ENCODE assay signal across 2 cellular contexts in genomic region chr16:21685034-21685455, GRCh38.
TF ChIP-seq lines count a peak whose summit lies in the region.

No MANE protein-coding gene starts in this region.

TF ChIP-seq in HCT116, 20 proteins besides CTCF, POLR2A, EP300 and RAD21:
- no peak for TF ChIP-seq ZBTB33 (IDR thresholded peaks at IDR 0.05; ENCODE audit: extremely low read depth, insufficient replicate concordance, low read length)
- TF ChIP-seq, protein P1, sequence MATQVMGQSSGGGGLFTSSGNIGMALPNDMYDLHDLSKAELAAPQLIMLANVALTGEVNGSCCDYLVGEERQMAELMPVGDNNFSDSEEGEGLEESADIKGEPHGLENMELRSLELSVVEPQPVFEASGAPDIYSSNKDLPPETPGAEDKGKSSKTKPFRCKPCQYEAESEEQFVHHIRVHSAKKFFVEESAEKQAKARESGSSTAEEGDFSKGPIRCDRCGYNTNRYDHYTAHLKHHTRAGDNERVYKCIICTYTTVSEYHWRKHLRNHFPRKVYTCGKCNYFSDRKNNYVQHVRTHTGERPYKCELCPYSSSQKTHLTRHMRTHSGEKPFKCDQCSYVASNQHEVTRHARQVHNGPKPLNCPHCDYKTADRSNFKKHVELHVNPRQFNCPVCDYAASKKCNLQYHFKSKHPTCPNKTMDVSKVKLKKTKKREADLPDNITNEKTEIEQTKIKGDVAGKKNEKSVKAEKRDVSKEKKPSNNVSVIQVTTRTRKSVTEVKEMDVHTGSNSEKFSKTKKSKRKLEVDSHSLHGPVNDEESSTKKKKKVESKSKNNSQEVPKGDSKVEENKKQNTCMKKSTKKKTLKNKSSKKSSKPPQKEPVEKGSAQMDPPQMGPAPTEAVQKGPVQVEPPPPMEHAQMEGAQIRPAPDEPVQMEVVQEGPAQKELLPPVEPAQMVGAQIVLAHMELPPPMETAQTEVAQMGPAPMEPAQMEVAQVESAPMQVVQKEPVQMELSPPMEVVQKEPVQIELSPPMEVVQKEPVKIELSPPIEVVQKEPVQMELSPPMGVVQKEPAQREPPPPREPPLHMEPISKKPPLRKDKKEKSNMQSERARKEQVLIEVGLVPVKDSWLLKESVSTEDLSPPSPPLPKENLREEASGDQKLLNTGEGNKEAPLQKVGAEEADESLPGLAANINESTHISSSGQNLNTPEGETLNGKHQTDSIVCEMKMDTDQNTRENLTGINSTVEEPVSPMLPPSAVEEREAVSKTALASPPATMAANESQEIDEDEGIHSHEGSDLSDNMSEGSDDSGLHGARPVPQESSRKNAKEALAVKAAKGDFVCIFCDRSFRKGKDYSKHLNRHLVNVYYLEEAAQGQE (IDR thresholded peaks at IDR 0.05; ENCODE audit: low read depth): peak; percentile 35; the same call in 1 of the 2 replicates

TF ChIP-seq in WTC11, 78 proteins besides CTCF, POLR2A, EP300 and RAD21 (continued from another document):
- TF ChIP-seq, protein P2, sequence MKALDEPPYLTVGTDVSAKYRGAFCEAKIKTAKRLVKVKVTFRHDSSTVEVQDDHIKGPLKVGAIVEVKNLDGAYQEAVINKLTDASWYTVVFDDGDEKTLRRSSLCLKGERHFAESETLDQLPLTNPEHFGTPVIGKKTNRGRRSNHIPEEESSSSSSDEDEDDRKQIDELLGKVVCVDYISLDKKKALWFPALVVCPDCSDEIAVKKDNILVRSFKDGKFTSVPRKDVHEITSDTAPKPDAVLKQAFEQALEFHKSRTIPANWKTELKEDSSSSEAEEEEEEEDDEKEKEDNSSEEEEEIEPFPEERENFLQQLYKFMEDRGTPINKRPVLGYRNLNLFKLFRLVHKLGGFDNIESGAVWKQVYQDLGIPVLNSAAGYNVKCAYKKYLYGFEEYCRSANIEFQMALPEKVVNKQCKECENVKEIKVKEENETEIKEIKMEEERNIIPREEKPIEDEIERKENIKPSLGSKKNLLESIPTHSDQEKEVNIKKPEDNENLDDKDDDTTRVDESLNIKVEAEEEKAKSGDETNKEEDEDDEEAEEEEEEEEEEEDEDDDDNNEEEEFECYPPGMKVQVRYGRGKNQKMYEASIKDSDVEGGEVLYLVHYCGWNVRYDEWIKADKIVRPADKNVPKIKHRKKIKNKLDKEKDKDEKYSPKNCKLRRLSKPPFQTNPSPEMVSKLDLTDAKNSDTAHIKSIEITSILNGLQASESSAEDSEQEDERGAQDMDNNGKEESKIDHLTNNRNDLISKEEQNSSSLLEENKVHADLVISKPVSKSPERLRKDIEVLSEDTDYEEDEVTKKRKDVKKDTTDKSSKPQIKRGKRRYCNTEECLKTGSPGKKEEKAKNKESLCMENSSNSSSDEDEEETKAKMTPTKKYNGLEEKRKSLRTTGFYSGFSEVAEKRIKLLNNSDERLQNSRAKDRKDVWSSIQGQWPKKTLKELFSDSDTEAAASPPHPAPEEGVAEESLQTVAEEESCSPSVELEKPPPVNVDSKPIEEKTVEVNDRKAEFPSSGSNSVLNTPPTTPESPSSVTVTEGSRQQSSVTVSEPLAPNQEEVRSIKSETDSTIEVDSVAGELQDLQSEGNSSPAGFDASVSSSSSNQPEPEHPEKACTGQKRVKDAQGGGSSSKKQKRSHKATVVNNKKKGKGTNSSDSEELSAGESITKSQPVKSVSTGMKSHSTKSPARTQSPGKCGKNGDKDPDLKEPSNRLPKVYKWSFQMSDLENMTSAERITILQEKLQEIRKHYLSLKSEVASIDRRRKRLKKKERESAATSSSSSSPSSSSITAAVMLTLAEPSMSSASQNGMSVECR (CRISPR knock-in tag; IDR thresholded peaks at IDR 0.05; ENCODE audit: borderline replicate concordance): peak; percentile 74; the same call in 1 of the 2 replicates
- no peak for TF ChIP-seq ZNF512 (CRISPR knock-in tag; IDR thresholded peaks at IDR 0.05; ENCODE audit: borderline replicate concordance)
- TF ChIP-seq ZNF219 (CRISPR knock-in tag; IDR thresholded peaks at IDR 0.05; ENCODE audit: borderline replicate concordance): 0 out of 2 replicates have a peak, but pooled peaks have one; percentile 34
- 0 out of 2 replicates have a peak, but pooled peaks have one; percentile 36 for TF ChIP-seq TEAD4 (CRISPR knock-in tag; IDR thresholded peaks at IDR 0.05)
- peak; percentile 35; the same call in 1 of the 2 replicates for TF ChIP-seq SMAD3 (CRISPR knock-in tag; IDR thresholded peaks at IDR 0.05; ENCODE audit: borderline replicate concordance)
- no peak for TF ChIP-seq CBFB (CRISPR knock-in tag; IDR thresholded peaks at IDR 0.05; ENCODE audit: low read depth)
- TF ChIP-seq, protein P3, sequence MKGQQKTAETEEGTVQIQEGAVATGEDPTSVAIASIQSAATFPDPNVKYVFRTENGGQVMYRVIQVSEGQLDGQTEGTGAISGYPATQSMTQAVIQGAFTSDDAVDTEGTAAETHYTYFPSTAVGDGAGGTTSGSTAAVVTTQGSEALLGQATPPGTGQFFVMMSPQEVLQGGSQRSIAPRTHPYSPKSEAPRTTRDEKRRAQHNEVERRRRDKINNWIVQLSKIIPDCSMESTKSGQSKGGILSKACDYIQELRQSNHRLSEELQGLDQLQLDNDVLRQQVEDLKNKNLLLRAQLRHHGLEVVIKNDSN (CRISPR knock-in tag; IDR thresholded peaks at IDR 0.05): peak; percentile 45; the same call in 1 of the 2 replicates
TF ChIP-seq in WTC11: peak in this region for 9.
